8 cellular contexts compared by ENCODE assay signal in genomic region chr7:23181684-23182553, GRCh38. TPM values are rescaled to one million over a fixed set of nuclear protein-coding genes. Genes with fewer than 3 reads are reported as not detected.
DNase-seq lines count a peak whose midpoint lies in the region; ATAC-seq and TF ChIP-seq lines count a peak whose summit lies in the region.

Gene NUP42 (plus strand): TSS chr7:23182048. CDS start chr7:23182086, 38 bp downstream.

- no peak for TF ChIP-seq CTCF in hepatocyte (IDR thresholded peaks at IDR 0.05; ENCODE audit: poor library complexity)

- H4K20me1 ChIP-seq in hepatocyte (ENCODE audit: insufficient read depth, poor library complexity, severe bottlenecking) = no peaks in the 10 kb centered on the region

- peak within 1 kb of the TSS; percentile 44 for H3K4me3 ChIP-seq in hepatocyte

- H3K9me2 ChIP-seq in hepatocyte (replicated peaks; ENCODE audit: insufficient read depth) = no peaks in the 10 kb centered on the region

- 1% methylated on average over 63 of the region's 63 CpGs for WGBS in hepatocyte (ENCODE audit: low lambda C conversion rate, missing lambda C conversion rate)

- peak within 1 kb of the TSS; percentile 88 for H3K4me2 ChIP-seq in hepatocyte

- H3K9me3 ChIP-seq in hepatocyte (ENCODE audit: low read depth) = no peaks in the 10 kb centered on the region

- H2AFZ ChIP-seq in hepatocyte = peak within 1 kb of the TSS; percentile 75

- H3K27ac ChIP-seq in hepatocyte = peak within 1 kb of the TSS; percentile 88

- ATAC-seq in GM18508 (IDR thresholded peaks at IDR 0.05; ENCODE audit: insufficient read depth, unreplicated experiment) (peak; percentile 86), HG03025 (IDR thresholded peaks at IDR 0.05; ENCODE audit: low FRiP score, unreplicated experiment) (peak; percentile 95)

- peaks cover 9% of the 10 kb centered on the region for H3K4me1 ChIP-seq in hepatocyte (ENCODE audit: insufficient read depth)

- H3K79me2 ChIP-seq in hepatocyte = peaks cover 33% of the 10 kb centered on the region

- no peaks in the 10 kb centered on the region for H3K27me3 ChIP-seq in hepatocyte

- H3K36me3 ChIP-seq in hepatocyte (replicated peaks; ENCODE audit: insufficient read depth, low read depth) = no peaks in the 10 kb centered on the region

- DNase-seq in NCI-H2081 (lab: John Stamatoyannopoulos, UW) = peak; percentile 99 to 100
- peak; percentile 93 for DNase-seq in T1000 (lab: John Stamatoyannopoulos, UW)
- DNase-seq in astrocyte of the hippocampus (ENCODE audit: low read depth, low spot score) = peak; percentile 99
- DNase-seq in hepatocyte (ENCODE audit: low spot score) = peak; percentile 99
- DNase-seq in renal cortical epithelial cell (ENCODE audit: low read depth) = peak; percentile 99
- no peak for DNase-seq in cortex of kidney (lab: John Stamatoyannopoulos, UW)

RNA-seq across cellular contexts. Expression of gene NUP42, which starts in this region (rescaled TPM):
- total RNA-seq in hepatocyte = 34.6 and 47.9 TPM in 2 replicates
- 21.9 and 23.6 TPM in 2 replicates for polyA plus RNA-seq in hepatocyte
- total RNA-seq in renal cortical epithelial cell = 39.5 and 64.3 TPM in 2 replicates
